Comparison of ENCODE assay signal across 18 cellular contexts in the genomic region with DNA sequence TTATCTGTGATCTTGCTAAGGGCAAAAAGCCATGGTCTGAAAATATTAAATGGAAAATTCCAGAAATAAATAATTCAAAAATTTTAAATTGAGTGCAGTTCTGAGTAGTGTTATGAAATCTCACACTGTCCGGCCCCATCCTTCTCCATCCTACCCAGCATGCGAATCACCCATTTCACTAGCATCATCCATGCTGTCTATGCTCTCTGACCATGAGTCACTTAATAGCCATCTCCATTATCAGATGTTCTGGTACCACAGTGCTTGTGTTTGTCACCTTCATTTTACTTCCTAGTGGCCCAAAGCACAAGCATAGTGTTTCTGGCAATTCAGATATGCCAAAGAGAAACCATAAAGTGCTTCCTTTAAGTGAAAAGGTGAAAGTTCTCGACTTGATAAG.
DNase-seq lines count a peak whose midpoint lies in the region; ATAC-seq, FAIRE-seq and TF ChIP-seq lines count a peak whose summit lies in the region.
"Had no signal": no experiment of that assay in that cellular context is flagged by ENCODE, and none has a peak within 500 bp of the region (broad histone marks: within the 10 kb centered on the region; RNA-seq: fewer than 3 reads in every experiment).

No MANE protein-coding gene starts in this region.

- no TSS peak for BruUV-seq in IMR-90 (replicated peaks; lab: Mats Ljungman, UMichigan)

- H3K36me3 ChIP-seq in IMR-90 (ENCODE audit: control insufficient read depth, insufficient read depth, low read length), result no peaks in the 10 kb centered on the region
- no peaks in the 10 kb centered on the region for H3K36me3 ChIP-seq in bronchial epithelial cell (ENCODE audit: control insufficient read depth, insufficient read depth, low read length)
- no peaks in the 10 kb centered on the region for H3K36me3 ChIP-seq in right lobe of liver
- H3K36me3 ChIP-seq: BLaER1 had no signal

- H3K23me2 ChIP-seq in H9 (ENCODE audit: insufficient read length, low read depth, low read length, poor library complexity, severe bottlenecking), result no peaks in the 10 kb centered on the region

- TF ChIP-seq CTCF in IMR-90 (conservative IDR thresholded peaks at IDR 0.05; ENCODE audit: low read depth, low read length), result no peak
- no peak for TF ChIP-seq CTCF in bronchial epithelial cell (IDR thresholded peaks at IDR 0.05; ENCODE audit: insufficient read depth, low read length, severe bottlenecking)
- no peak for TF ChIP-seq CTCF in H9 (conservative IDR thresholded peaks at IDR 0.05)
- TF ChIP-seq CTCF in right lobe of liver (IDR thresholded peaks at IDR 0.05), result no peak

- H2BK15ac ChIP-seq in IMR-90 (ENCODE audit: low read depth, low read length) (no peak overlapping the region), H9 (ENCODE audit: low read depth, low read length) (no peak overlapping the region)

- H3K4me1 Mint-ChIP-seq in H9, result peaks cover 4% of the 10 kb centered on the region in 2 experiments; a peak in 3 of 4 replicates

- TF ChIP-seq POLR2A in IMR-90 (IDR thresholded peaks at IDR 0.05; ENCODE audit: low read depth, low read length) (no peak), right lobe of liver (IDR thresholded peaks at IDR 0.05) (no peak)

- H2AK5ac ChIP-seq in IMR-90 (ENCODE audit: low read depth, low read length) (no peak overlapping the region), H9 (ENCODE audit: insufficient read length, low read length) (no peak overlapping the region)

- TF ChIP-seq RAD21 in IMR-90 (IDR thresholded peaks at IDR 0.05; ENCODE audit: low read length), result no peak

- H3K27ac ChIP-seq in IMR-90 (ENCODE audit: insufficient read depth, low read length) (no peak overlapping the region), H9 (ENCODE audit: insufficient read length, low read depth, low read length) (no peak overlapping the region), right lobe of liver (no peak overlapping the region)
- H3K27ac ChIP-seq: BLaER1, KMS-11, PC-9, SK-N-MC had no signal

- no peak overlapping the region for H2BK5ac ChIP-seq in IMR-90 (ENCODE audit: low read depth, low read length, poor library complexity, severe bottlenecking)
- no peak overlapping the region for H2BK5ac ChIP-seq in H9 (ENCODE audit: insufficient read length, low read length)

- H4K20me1 ChIP-seq in IMR-90 (ENCODE audit: insufficient read depth, low read length) (no peaks in the 10 kb centered on the region), H9 (ENCODE audit: control insufficient read depth, insufficient read depth, insufficient read length) (no peaks in the 10 kb centered on the region)
- H4K20me1 ChIP-seq: BLaER1 had no signal

- H3K14ac ChIP-seq in IMR-90 (replicated peaks; ENCODE audit: low read depth, low read length), result no peak overlapping the region
- H3K14ac ChIP-seq in H9 (ENCODE audit: insufficient read depth, low read length), result no peak overlapping the region

- H3K79me1 ChIP-seq in IMR-90 (ENCODE audit: low read depth in 1 of 2, low read length in 2 of 2) (no peaks in the 10 kb centered on the region), H9 (ENCODE audit: insufficient read depth, low read depth, low read length, poor library complexity, severe bottlenecking) (no peaks in the 10 kb centered on the region)

- WGBS in IMR-90 (ENCODE audit: extremely low coverage in 2 of 2, insufficient read length in 1 of 2), 2 experiments, result 83% methylated on average over 1 of the region's 3 CpGs; no CpG with 5 or more reads in 1 of the 2 experiments
- no CpG with 5 or more reads among the region's 3 CpGs for WGBS in H9 (ENCODE audit: extremely low coverage, insufficient read length, low lambda C conversion rate)
- 72% methylated on average over 3 of the region's 3 CpGs for WGBS in right lobe of liver (ENCODE audit: insufficient coverage, low coverage, low lambda C conversion rate, missing lambda C conversion rate)

- H4K91ac ChIP-seq in IMR-90 (ENCODE audit: insufficient read depth, low read depth, low read length) (no peak overlapping the region), H9 (ENCODE audit: insufficient read length, low read depth, low read length) (no peak overlapping the region)

- H3K4ac ChIP-seq in IMR-90 (ENCODE audit: low read depth, low read length) (no peak overlapping the region), H9 (ENCODE audit: low read depth, low read length) (no peak overlapping the region)

- intact Hi-C loops in IMR-90 (cut with micrococcal nuclease), result no loop called here
- intact Hi-C loops in right lobe of liver (cut with DNase I), result no loop called here

- H3K4me2 ChIP-seq in IMR-90 (ENCODE audit: low read depth, low read length) (no peak overlapping the region), H9 (ENCODE audit: insufficient read depth, insufficient read length, low read length) (no peak overlapping the region)
- H3K4me2 ChIP-seq: BLaER1, KMS-11, PC-9 had no signal

- CTCF ChIA-PET in IMR-90 (lab: Yijun Ruan, JAX), result no interaction called here

- no peaks in the 10 kb centered on the region for H3K9me3 Mint-ChIP-seq in H9

- H3K9me1 ChIP-seq in IMR-90 (ENCODE audit: insufficient read depth, low read length), result peaks cover 2% of the 10 kb centered on the region; the same call in 1 of the 2 replicates

- H4K8ac ChIP-seq in IMR-90 (ENCODE audit: low read depth in 2 of 2, low read length in 2 of 2) (no peak overlapping the region), H9 (replicated peaks; ENCODE audit: insufficient read length, low read depth, low read length) (no peak overlapping the region)

- no peak overlapping the region for H2BK20ac ChIP-seq in IMR-90 (ENCODE audit: low read depth, low read length)
- no peak overlapping the region for H2BK20ac ChIP-seq in H9 (ENCODE audit: low read depth, low read length, poor library complexity, severe bottlenecking)

- H3K79me2 ChIP-seq in H9 (ENCODE audit: insufficient read depth, low read length), result no peaks in the 10 kb centered on the region

- H3K36me3 Mint-ChIP-seq in H9 (ENCODE audit: insufficient read depth in 1 of 3, low read depth in 3 of 3), result no peaks in the 10 kb centered on the region

- H3K4me3 ChIP-seq in IMR-90 (ENCODE audit: insufficient read depth, low read depth, low read length) (no peak overlapping the region), bronchial epithelial cell (ENCODE audit: low read depth, low read length) (no peak overlapping the region), right lobe of liver (no peak overlapping the region)
- H3K4me3 ChIP-seq: BLaER1, GM12878, PC-9, SK-N-MC had no signal

- H3K27me3 Mint-ChIP-seq in H9 (ENCODE audit: low read depth), result no peaks in the 10 kb centered on the region

- no peaks in the 10 kb centered on the region for H3K9me3 ChIP-seq in IMR-90 (ENCODE audit: control insufficient read depth, insufficient read depth, low read length)
- H3K9me3 ChIP-seq in H9 (ENCODE audit: control insufficient read depth, low read depth, low read length), result no peaks in the 10 kb centered on the region
- no peaks in the 10 kb centered on the region for H3K9me3 ChIP-seq in right lobe of liver
- H3K9me3 ChIP-seq: BLaER1 had no signal

- no peak overlapping the region for H3K18ac ChIP-seq in IMR-90 (ENCODE audit: low read depth, low read length)
- H3K18ac ChIP-seq in H9 (ENCODE audit: insufficient read length, low read depth, low read length), result no peak overlapping the region

- ATAC-seq in IMR-90 (ENCODE audit: low read depth) (peak; percentile 40; the same call in 1 of the 2 replicates), right lobe of liver (no peak)
- ATAC-seq: GM12878, HCT116 had no signal

- dilution Hi-C loops in IMR-90 (cut with HindIII; ENCODE audit: low sequenced_read_pairs, unreplicated experiment), result no loop called here

- no peak for FAIRE-seq in bronchial epithelial cell (lab: Jason Lieb, UNC)
- FAIRE-seq: GM12878, GM18507 had no signal

- peak; percentile 46 for DNase-seq in AG20443 (ENCODE audit: low spot score)
- DNase-seq in IMR-90, result peak; percentile 62
- peak; percentile 13 for DNase-seq in bronchial epithelial cell (ENCODE audit: low read depth)
- peak; percentile 39 for DNase-seq in kidney tubule cell (ENCODE audit: low spot score)
- DNase-seq in SIG-M5 (lab: John Stamatoyannopoulos, UW), result no peak
- DNase-seq in H9, result no peak
- DNase-seq in right lobe of liver, result no peak
- DNase-seq: NCI-H1930, NCI-H2171, NCI-H446 treated with DMSO at 0.1 percent for 48 hours, NCI-H774, PC-9 had no signal

- H2BK120ac ChIP-seq in IMR-90 (ENCODE audit: low read depth, low read length), result no peak overlapping the region
- no peak overlapping the region for H2BK120ac ChIP-seq in H9 (ENCODE audit: low read depth, low read length, poor library complexity, severe bottlenecking)

- H2BK12ac ChIP-seq in H9 (ENCODE audit: insufficient read length, low read depth, low read length), result no peak overlapping the region

- POLR2A ChIA-PET in IMR-90 (lab: Charles Lee; ENCODE audit: unreplicated experiment), result no interaction called here

- H3K9ac ChIP-seq in IMR-90 (ENCODE audit: low read depth, low read length) (no peak overlapping the region), H9 (ENCODE audit: extremely low read depth, insufficient read length, low read length) (no peak overlapping the region)
- H3K9ac ChIP-seq: BLaER1, KMS-11 had no signal

- no peak overlapping the region for H3K27ac Mint-ChIP-seq in H9

- H2AFZ ChIP-seq in IMR-90 (replicated peaks; ENCODE audit: low read length, poor library complexity) (no peak overlapping the region), H9 (ENCODE audit: low read length) (no peak overlapping the region)
- H2AFZ ChIP-seq: PC-9 had no signal

- no peak overlapping the region for H2AK9ac ChIP-seq in IMR-90 (replicated peaks; ENCODE audit: low read depth, low read length, poor library complexity)

- in situ Hi-C loops in IMR-90 (cut with MboI; ENCODE audit: low sequenced_read_pairs), result no loop called here

- no peaks in the 10 kb centered on the region for H3K27me3 ChIP-seq in IMR-90 (ENCODE audit: control insufficient read depth, insufficient read depth, low read length)
- no peaks in the 10 kb centered on the region for H3K27me3 ChIP-seq in bronchial epithelial cell (ENCODE audit: control insufficient read depth, insufficient read depth, low read length)
- no peaks in the 10 kb centered on the region for H3K27me3 ChIP-seq in H9 (ENCODE audit: insufficient read depth, low read length)
- no peaks in the 10 kb centered on the region for H3K27me3 ChIP-seq in right lobe of liver
- H3K27me3 ChIP-seq: BLaER1 had no signal

- no peak overlapping the region for H3K4me3 Mint-ChIP-seq in H9

- H3K4me1 ChIP-seq in IMR-90 (ENCODE audit: control insufficient read depth, insufficient read depth, low read length) (no peaks in the 10 kb centered on the region), H9 (ENCODE audit: insufficient read depth, low read length) (no peaks in the 10 kb centered on the region), right lobe of liver (no peaks in the 10 kb centered on the region)
- H3K4me1 ChIP-seq: BLaER1 had no signal

- H3K23ac ChIP-seq in IMR-90 (ENCODE audit: low read depth, low read length), result no peak overlapping the region
- no peak overlapping the region for H3K23ac ChIP-seq in H9 (ENCODE audit: insufficient read length, low read depth, low read length)

- H3K56ac ChIP-seq in IMR-90 (ENCODE audit: extremely low read depth, insufficient read depth, low read length) (no peak overlapping the region), H9 (ENCODE audit: insufficient read length, low read depth, low read length) (no peak overlapping the region)

- no peak overlapping the region for H4K5ac ChIP-seq in IMR-90 (ENCODE audit: low read depth, low read length)
- H4K5ac ChIP-seq in H9 (ENCODE audit: insufficient read length, low read depth, low read length), result no peak overlapping the region

- H3T11ph ChIP-seq in H9 (ENCODE audit: low read length), result no peak overlapping the region

Comparison
In these comparisons a context has a peak if more than half of its experiments do, and no peak if none do; other contexts are left out.
1. DNase-seq: peak in AG20443 (single experiment), IMR-90 (single experiment), bronchial epithelial cell (single experiment) and kidney tubule cell (single experiment); none in SIG-M5 (single experiment), H9 (single experiment) and right lobe of liver (0 of 3).